1 cellular context compared by ENCODE assay signal in genomic region chr9:120386390-120387131, GRCh38.
TF ChIP-seq lines count a peak whose summit lies in the region.

No MANE protein-coding gene starts in this region.

TF ChIP-seq in HepG2, 621 proteins besides CTCF, POLR2A, EP300 and RAD21 (continued from another document and continues in another):
- peak; percentile 68 for TF ChIP-seq ARID5B (CRISPR knock-in tag; IDR thresholded peaks at IDR 0.05)
- 0 out of 2 replicates have a peak, but pooled peaks have one; percentile 41 for TF ChIP-seq BRD4 (CRISPR knock-in tag; IDR thresholded peaks at IDR 0.05)
- TF ChIP-seq MATR3 (CRISPR knock-in tag; IDR thresholded peaks at IDR 0.05) = no peak
- peak; percentile 16 for TF ChIP-seq ASH2L (IDR thresholded peaks at IDR 0.05; ENCODE audit: insufficient read length, low read depth, low read length)
- no peak; the same call in 1 of the 2 replicates for TF ChIP-seq FOSL2 (CRISPR knock-in tag; IDR thresholded peaks at IDR 0.05)
- TF ChIP-seq JUN (CRISPR knock-in tag; IDR thresholded peaks at IDR 0.05) = 0 out of 2 replicates have a peak, but pooled peaks have one; percentile 21
- TF ChIP-seq ZNF660 (CRISPR knock-in tag; IDR thresholded peaks at IDR 0.05; ENCODE audit: borderline replicate concordance, low read depth) = no peak
- peak; percentile 36; the same call in 1 of the 2 replicates for TF ChIP-seq FOXJ3 (CRISPR knock-in tag; IDR thresholded peaks at IDR 0.05; ENCODE audit: borderline replicate concordance)
- TF ChIP-seq TRIM22 (IDR thresholded peaks at IDR 0.05) = no peak
- no peak for TF ChIP-seq ZNF550 (CRISPR knock-in tag; IDR thresholded peaks at IDR 0.05; ENCODE audit: borderline replicate concordance)
- 0 out of 2 replicates have a peak, but pooled peaks have one; percentile 15 for TF ChIP-seq SKIL (CRISPR knock-in tag; IDR thresholded peaks at IDR 0.05; ENCODE audit: borderline replicate concordance)
- 0 out of 2 replicates have a peak, but pooled peaks have one; percentile 8 for TF ChIP-seq ZNF510 (CRISPR knock-in tag; IDR thresholded peaks at IDR 0.05; ENCODE audit: low read depth)
- TF ChIP-seq LCORL (IDR thresholded peaks at IDR 0.05) = no peak
- peak; percentile 78 for TF ChIP-seq LCORL (CRISPR knock-in tag; IDR thresholded peaks at IDR 0.05)
- TF ChIP-seq ZNF558 (CRISPR knock-in tag; IDR thresholded peaks at IDR 0.05; ENCODE audit: borderline replicate concordance) = no peak
- TF ChIP-seq ATF4 (CRISPR knock-in tag; IDR thresholded peaks at IDR 0.05) = no peak
- no peak for TF ChIP-seq ARID2 (CRISPR knock-in tag; IDR thresholded peaks at IDR 0.05; ENCODE audit: borderline replicate concordance)
- TF ChIP-seq ZBTB10 (CRISPR knock-in tag; IDR thresholded peaks at IDR 0.05; ENCODE audit: borderline replicate concordance) = no peak
- no peak for TF ChIP-seq ZNF713 (CRISPR knock-in tag; IDR thresholded peaks at IDR 0.05)
- peak; percentile 8 for TF ChIP-seq SKI (IDR thresholded peaks at IDR 0.05; ENCODE audit: partially characterized antibody)
- TF ChIP-seq JARID2 (CRISPR knock-in tag; IDR thresholded peaks at IDR 0.05; ENCODE audit: insufficient replicate concordance) = peak; percentile 17
- TF ChIP-seq ZSCAN5A (CRISPR knock-in tag; IDR thresholded peaks at IDR 0.05; ENCODE audit: borderline replicate concordance) = no peak
- TF ChIP-seq TSC22D2 (CRISPR knock-in tag; IDR thresholded peaks at IDR 0.05; ENCODE audit: borderline replicate concordance) = no peak
- TF ChIP-seq BCL6 (CRISPR knock-in tag; IDR thresholded peaks at IDR 0.05) = peak; percentile 90
- TF ChIP-seq ZNF33A (CRISPR knock-in tag; IDR thresholded peaks at IDR 0.05; ENCODE audit: borderline replicate concordance) = no peak
- TF ChIP-seq ZNF766 (CRISPR knock-in tag; IDR thresholded peaks at IDR 0.05; ENCODE audit: borderline replicate concordance) = 0 out of 2 replicates have a peak, but pooled peaks have one; percentile 41
- TF ChIP-seq ZNF687 (CRISPR knock-in tag; IDR thresholded peaks at IDR 0.05) = peak; percentile 90
- peak; percentile 52; the same call in 1 of the 2 replicates for TF ChIP-seq ZNF30 (CRISPR knock-in tag; IDR thresholded peaks at IDR 0.05)
- no peak for TF ChIP-seq CSRNP2 (CRISPR knock-in tag; conservative IDR thresholded peaks at IDR 0.05; ENCODE audit: low read depth)
- TF ChIP-seq ZZZ3 (CRISPR knock-in tag; IDR thresholded peaks at IDR 0.05; ENCODE audit: borderline replicate concordance) = no peak
- no peak for TF ChIP-seq ZNF607 (CRISPR knock-in tag; IDR thresholded peaks at IDR 0.05; ENCODE audit: borderline replicate concordance)
- peak; percentile 45; the same call in 1 of the 2 replicates for TF ChIP-seq ZNF556 (CRISPR knock-in tag; IDR thresholded peaks at IDR 0.05; ENCODE audit: borderline replicate concordance)
